ENCODE assay signal across 1 cellular context in genomic region chr2:27651056-27651455, GRCh38.
TF ChIP-seq lines count a peak whose summit lies in the region.

No MANE protein-coding gene starts in this region.

TF ChIP-seq in HepG2, 621 proteins besides CTCF, POLR2A, EP300 and RAD21:
- TF ChIP-seq POLR2G (IDR thresholded peaks at IDR 0.05; ENCODE audit: low read depth, low read length) (peak; percentile 35; the same call in 1 of the 2 replicates), HDAC2 (CRISPR knock-in tag; IDR thresholded peaks at IDR 0.05) (no peak)
